In the genomic region with DNA sequence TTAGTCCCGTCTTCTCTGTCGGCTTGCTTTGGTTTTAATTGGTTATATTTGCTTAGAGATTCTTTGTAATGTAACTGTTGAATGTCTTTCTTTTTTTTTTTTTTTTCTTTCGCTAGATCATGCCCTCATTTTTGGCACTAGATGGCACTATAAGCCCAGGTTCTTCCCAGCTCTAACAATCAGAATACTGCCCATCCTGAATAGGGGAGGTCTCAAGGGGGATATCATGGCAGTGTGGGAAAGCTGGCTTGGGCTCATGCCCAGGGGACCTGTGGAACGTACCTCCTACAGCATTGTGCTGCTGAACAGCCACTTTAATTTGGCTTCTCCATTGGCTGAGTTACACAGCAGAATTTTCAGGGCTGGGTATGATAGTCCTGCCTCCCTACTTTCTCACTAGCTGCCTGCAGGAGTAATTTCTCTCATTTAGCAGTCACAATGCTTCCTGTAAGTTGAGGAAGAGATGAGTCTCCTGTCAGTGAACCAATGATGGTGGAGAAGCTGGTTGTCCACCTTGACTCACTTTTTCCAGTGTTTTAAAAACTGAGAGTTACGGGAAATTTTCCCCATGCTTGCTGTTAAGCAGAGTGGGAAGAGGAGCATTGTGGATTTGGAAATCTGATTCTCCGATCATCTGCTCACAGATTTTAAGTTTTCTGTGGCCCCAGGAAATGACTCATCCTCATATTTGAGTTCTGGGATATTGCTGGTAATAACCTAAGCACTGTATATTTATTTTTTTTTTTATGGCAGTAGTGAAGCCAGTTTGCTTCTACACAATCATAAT, we compare ENCODE assay signal across 9 cellular contexts. TPM values are rescaled to one million over a fixed set of nuclear protein-coding genes. Genes with fewer than 3 reads are reported as not detected.
A peak's percentile ranks its signal among the peaks of the same experiment; 100 is the strongest.
DNase-seq lines count a peak whose midpoint lies in the region; ATAC-seq and TF ChIP-seq lines count a peak whose summit lies in the region.
"Had no signal": no experiment of that assay in that cellular context is flagged by ENCODE, and none has a peak within 500 bp of the region (broad histone marks: within the 10 kb centered on the region; RNA-seq: fewer than 3 reads in every experiment).

No MANE protein-coding gene starts in this region.

- no peak for DNase-seq in AG09319 (ENCODE audit: extremely low read depth, low read depth)
- DNase-seq in HEK293T (ENCODE audit: extremely low spot score) = peak; percentile 13
- DNase-seq in RWPE2 (ENCODE audit: low spot score) = no peak
- peak; percentile 31 for DNase-seq in glutamatergic neuron
- no peak for DNase-seq in activated CD4-positive, alpha-beta T cell treated with anti-CD3 and anti-CD28 coated beads, Interleukin-2, amount 50 U/mL, for 1 hour
- DNase-seq in stimulated activated effector memory CD8-positive, alpha-beta T cell treated with anti-CD3 and anti-CD28 coated beads, Interleukin-12 subunit alpha, Interleukin-12 subunit beta, amount 100 ng/mL, for 72 hours (ENCODE audit: low spot score in 2 of 2) = no peak
- DNase-seq in activated naive CD4-positive, alpha-beta T cell treated with anti-CD3 and anti-CD28 coated beads, Interleukin-2, amount 50 U/mL, for 16 hours = no peak

- CTCF ChIA-PET in HEK293T (lab: Yijun Ruan, JAX) = interaction anchor here (0.9 kb wide), 1 partner anchor 200 kb away, joined by 5 read pairs; no protein-coding TSS in a partner anchor

- H3K27ac Mint-ChIP-seq in glutamatergic neuron (ENCODE audit: unreplicated experiment) = no peak overlapping the region
- no peak overlapping the region for H3K27ac Mint-ChIP-seq in stimulated activated effector memory CD8-positive, alpha-beta T cell treated with anti-CD3 and anti-CD28 coated beads, Interleukin-12 subunit alpha, Interleukin-12 subunit beta, amount 100 ng/mL, for 72 hours

- H3K9me3 Mint-ChIP-seq in glutamatergic neuron (ENCODE audit: unreplicated experiment) = peaks cover 4% of the 10 kb centered on the region
- peaks cover 26% of the 10 kb centered on the region for H3K9me3 Mint-ChIP-seq in stimulated activated effector memory CD8-positive, alpha-beta T cell treated with anti-CD3 and anti-CD28 coated beads, Interleukin-12 subunit alpha, Interleukin-12 subunit beta, amount 100 ng/mL, for 72 hours

- POLR2A ChIA-PET in HEK293T (lab: Yijun Ruan, JAX) = no interaction called here

- H3K36me3 Mint-ChIP-seq in glutamatergic neuron (ENCODE audit: unreplicated experiment) = peaks cover 27% of the 10 kb centered on the region
- no peaks in the 10 kb centered on the region for H3K36me3 Mint-ChIP-seq in stimulated activated effector memory CD8-positive, alpha-beta T cell treated with anti-CD3 and anti-CD28 coated beads, Interleukin-12 subunit alpha, Interleukin-12 subunit beta, amount 100 ng/mL, for 72 hours

- TF ChIP-seq CTCF in AG09319 (IDR thresholded peaks at IDR 0.05; ENCODE audit: low read depth, low read length) (peak; percentile 20), RWPE2 (IDR thresholded peaks at IDR 0.05; ENCODE audit: poor library complexity, severe bottlenecking) (peak; percentile 25), glutamatergic neuron (IDR thresholded peaks at IDR 0.05; ENCODE audit: partially characterized antibody, unreplicated experiment) (peak; percentile 25)

- H3K4me3 ChIP-seq in RWPE2 (ENCODE audit: severe bottlenecking) = no peak overlapping the region

- no peaks in the 10 kb centered on the region for H3K27me3 Mint-ChIP-seq in glutamatergic neuron (ENCODE audit: unreplicated experiment)

- no peak overlapping the region for H3K4me3 Mint-ChIP-seq in glutamatergic neuron (ENCODE audit: unreplicated experiment)
- H3K4me3 Mint-ChIP-seq in stimulated activated effector memory CD8-positive, alpha-beta T cell treated with anti-CD3 and anti-CD28 coated beads, Interleukin-12 subunit alpha, Interleukin-12 subunit beta, amount 100 ng/mL, for 72 hours = no peak overlapping the region

- peaks cover 19% of the 10 kb centered on the region for H3K4me1 ChIP-seq in RWPE2 (ENCODE audit: insufficient read depth, poor library complexity, severe bottlenecking)

- H3K4me1 Mint-ChIP-seq in glutamatergic neuron (ENCODE audit: low read depth, unreplicated experiment) = no peaks in the 10 kb centered on the region
- no peaks in the 10 kb centered on the region for H3K4me1 Mint-ChIP-seq in stimulated activated effector memory CD8-positive, alpha-beta T cell treated with anti-CD3 and anti-CD28 coated beads, Interleukin-12 subunit alpha, Interleukin-12 subunit beta, amount 100 ng/mL, for 72 hours

- H3K27ac ChIP-seq in RWPE2 (ENCODE audit: poor library complexity, severe bottlenecking) = peak overlapping the region; percentile 44
- H3K27ac ChIP-seq: RWPE1 had no signal

- no peaks in the 10 kb centered on the region for H3K36me3 ChIP-seq in RWPE2 (ENCODE audit: low read depth)

- H3K9me3 ChIP-seq in RWPE2 (ENCODE audit: severe bottlenecking) = peaks cover 4% of the 10 kb centered on the region

- H3K27me3 ChIP-seq in RWPE2 (ENCODE audit: insufficient read depth, poor library complexity, severe bottlenecking) = no peaks in the 10 kb centered on the region

- ATAC-seq in RWPE2 (ENCODE audit: low read depth) = peak; percentile 44; the same call in 2 of the 3 replicates
- no peak for ATAC-seq in GM18858 (IDR thresholded peaks at IDR 0.05; ENCODE audit: unreplicated experiment)
- no peak for ATAC-seq in stimulated activated effector memory CD8-positive, alpha-beta T cell treated with anti-CD3 and anti-CD28 coated beads, Interleukin-12 subunit alpha, Interleukin-12 subunit beta, amount 100 ng/mL, for 72 hours

TF ChIP-seq in HEK293T, 16 proteins besides CTCF, POLR2A, EP300 and RAD21:
- peak; percentile 93 for TF ChIP-seq ZNF384 (IDR thresholded peaks at IDR 0.05)
- TF ChIP-seq SUZ12 (IDR thresholded peaks at IDR 0.05) = no peak
- TF ChIP-seq NFRKB (IDR thresholded peaks at IDR 0.05) = no peak

RNA-seq across cellular contexts. Expression of gene RAD51AP2, which starts 47.2 kb away (rescaled TPM):
- total RNA-seq in glutamatergic neuron (ENCODE audit: unreplicated experiment) = not detected

Comparison
In these comparisons a context has a peak if more than half of its experiments do, and no peak if none do; other contexts are left out.
1. DNase-seq: peak in HEK293T (single experiment) and glutamatergic neuron (single experiment); none in AG09319 (single experiment), RWPE2 (single experiment), activated CD4-positive, alpha-beta T cell treated with anti-CD3 and anti-CD28 coated beads, Interleukin-2, amount 50 U/mL, for 1 hour (single experiment), stimulated activated effector memory CD8-positive, alpha-beta T cell treated with anti-CD3 and anti-CD28 coated beads, Interleukin-12 subunit alpha, Interleukin-12 subunit beta, amount 100 ng/mL, for 72 hours (0 of 2) and activated naive CD4-positive, alpha-beta T cell treated with anti-CD3 and anti-CD28 coated beads, Interleukin-2, amount 50 U/mL, for 16 hours (single experiment).
2. Peak in every context shown above with its lines, with median percentiles within 50 percentile points of each other: CTCF ChIP-seq.